20 cellular contexts compared by ENCODE assay signal in the genomic region with DNA sequence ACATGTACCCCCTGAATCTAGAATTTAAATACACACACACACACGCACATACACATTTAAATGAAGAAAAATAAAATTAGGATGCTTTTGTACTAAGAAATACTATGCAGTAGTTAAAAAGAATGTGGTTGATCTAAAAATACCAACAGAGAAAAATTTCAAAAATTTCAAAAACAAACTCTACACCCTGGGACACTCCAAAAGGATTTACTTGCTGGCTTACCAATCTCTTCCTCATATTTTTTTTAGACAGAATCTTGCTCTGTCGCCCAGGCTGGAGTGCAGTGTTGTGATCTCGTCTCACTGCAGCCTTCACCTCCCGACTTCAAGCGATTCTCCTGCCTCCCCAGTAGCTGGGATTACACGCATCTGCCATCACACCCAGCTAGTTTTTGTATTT.
"Had no signal": no experiment of that assay in that cellular context is flagged by ENCODE, and none has a peak within 500 bp of the region (broad histone marks: within the 10 kb centered on the region; RNA-seq: fewer than 3 reads in every experiment).

No MANE protein-coding gene starts in this region.

- H2AFZ ChIP-seq: neural progenitor cell had no signal

- H3K4me1 ChIP-seq: gastrocnemius medialis, neural progenitor cell had no signal

- H3K36me3 ChIP-seq: esophagus squamous epithelium, gastrocnemius medialis, neural progenitor cell, upper lobe of right lung had no signal

- H3K4me2 ChIP-seq: neural progenitor cell had no signal

- H3K27ac ChIP-seq: neural progenitor cell, VCaP had no signal

- DNase-seq: activated CD4-positive, alpha-beta T cell treated with anti-CD3 and anti-CD28 coated beads, Interleukin-2, amount 10 ng/mL, durations not matched to agents 7 days and 5 days; activated CD8-positive, alpha-beta memory T cell treated with anti-CD3 and anti-CD28 coated beads, Interleukin-2, amount 10 ng/mL, durations not matched to agents 7 days and 5 days; activated CD8-positive, alpha-beta T cell treated with anti-CD3 and anti-CD28 coated beads for 36 hours; activated gamma-delta T cell treated with Interleukin-2 at 50 U/mL for 16 hours; activated T-cell treated with anti-CD3 and anti-CD28 coated beads for 4 hours; anterior cingulate cortex; endodermal cell; esophagus squamous epithelium; gastrocnemius medialis; hippocampal formation; kidney glomerular epithelial cell; naive thymus-derived CD4-positive, alpha-beta T cell; stimulated activated CD4-positive, alpha-beta T cell treated with anti-CD3 and anti-CD28 coated beads, Interleukin-1b, Interleukin-23, amount 100 ng/mL, for 48 hours; stimulated activated naive CD8-positive, alpha-beta T cell treated with anti-CD3 and anti-CD28 coated beads, Interleukin-15, amount 100 ng/mL, for 72 hours; testis; upper lobe of right lung had no signal

- H3K9ac ChIP-seq: neural progenitor cell had no signal

- ATAC-seq: activated CD4-positive, CD25-positive, alpha-beta regulatory T cell treated with anti-CD3 and anti-CD28 coated beads, Interleukin-2, amount 50 U/mL, for 24 hours; activated CD8-positive, alpha-beta memory T cell treated with anti-CD3 and anti-CD28 coated beads, Interleukin-2, amount 10 ng/mL, durations not matched to agents 7 days and 5 days; activated CD8-positive, alpha-beta T cell treated with anti-CD3 and anti-CD28 coated beads for 36 hours; gastrocnemius medialis; naive thymus-derived CD4-positive, alpha-beta T cell; SK-N-SH treated with all-trans-retinoic acid at 6 μM for 48 hours; stimulated activated naive CD8-positive, alpha-beta T cell treated with anti-CD3 and anti-CD28 coated beads, Interleukin-15, amount 100 ng/mL, for 72 hours; upper lobe of right lung had no signal

- H3K9me3 ChIP-seq: esophagus squamous epithelium, gastrocnemius medialis, testis, upper lobe of right lung had no signal

- H3K27me3 ChIP-seq: esophagus squamous epithelium, gastrocnemius medialis, neural progenitor cell, testis, upper lobe of right lung had no signal

- H3K4me3 ChIP-seq: esophagus squamous epithelium, gastrocnemius medialis, neural progenitor cell, testis, upper lobe of right lung had no signal
